In genomic region chr11:95821640-95822039, GRCh38 we compare ENCODE assay signal across 20 cellular contexts. TPM values are rescaled to one million over a fixed set of nuclear protein-coding genes. Genes with fewer than 3 reads are reported as not detected.
DNase-seq lines count a peak whose midpoint lies in the region; ATAC-seq and TF ChIP-seq lines count a peak whose summit lies in the region.
"Had no signal": no experiment of that assay in that cellular context is flagged by ENCODE, and none has a peak within 500 bp of the region (broad histone marks: within the 10 kb centered on the region; RNA-seq: fewer than 3 reads in every experiment).

No MANE protein-coding gene starts in this region.

- H3K4me3 ChIP-seq in epithelial cell of esophagus (ENCODE audit: low read length) (no peak overlapping the region), osteoblast (ENCODE audit: insufficient read depth, low read length) (no peak overlapping the region), heart left ventricle (no peak overlapping the region)
- H3K4me3 ChIP-seq: esophagus muscularis mucosa, transverse colon had no signal

- H3K27ac ChIP-seq in osteoblast (ENCODE audit: low read depth, low read length) (no peak overlapping the region), heart left ventricle (no peak overlapping the region)
- H3K27ac ChIP-seq: esophagus muscularis mucosa, HL-60, transverse colon had no signal

- no peak overlapping the region for H3K4me2 ChIP-seq in osteoblast (ENCODE audit: insufficient read depth, low read length)

- TF ChIP-seq CTCF in epithelial cell of esophagus (IDR thresholded peaks at IDR 0.05; ENCODE audit: insufficient read depth, low read depth, low read length, missing control alignments), result no peak
- TF ChIP-seq CTCF in osteoblast (IDR thresholded peaks at IDR 0.05; ENCODE audit: extremely low read depth, low read depth, low read length), result no peak
- no peak for TF ChIP-seq CTCF in heart left ventricle (IDR thresholded peaks at IDR 0.05)

- H3K9me3 ChIP-seq in osteoblast (ENCODE audit: low read depth, low read length), result no peaks in the 10 kb centered on the region
- H3K9me3 ChIP-seq in heart left ventricle, result no peaks in the 10 kb centered on the region
- H3K9me3 ChIP-seq: esophagus muscularis mucosa, transverse colon had no signal

- no peaks in the 10 kb centered on the region for H3K27me3 ChIP-seq in osteoblast (ENCODE audit: insufficient read depth, low read length)
- H3K27me3 ChIP-seq in heart left ventricle, result no peaks in the 10 kb centered on the region
- H3K27me3 ChIP-seq: esophagus muscularis mucosa, transverse colon had no signal

- no peak overlapping the region for H2AFZ ChIP-seq in osteoblast (ENCODE audit: low read length)

- no peaks in the 10 kb centered on the region for H4K20me1 ChIP-seq in osteoblast (ENCODE audit: insufficient read depth, low read length)

- H3K36me3 ChIP-seq in osteoblast (ENCODE audit: insufficient read depth, low read length) (peaks cover 9% of the 10 kb centered on the region), heart left ventricle (peaks cover 0 to 70% (median 45%) of the 10 kb centered on the region in 9 donors)

- ATAC-seq in HG02870 (IDR thresholded peaks at IDR 0.05; ENCODE audit: unreplicated experiment), result no peak
- ATAC-seq in heart left ventricle, result no peak
- ATAC-seq: left lobe of liver, Panc1 had no signal

- DNase-seq in ELR (ENCODE audit: low read depth) (peak; percentile 65), RKO (ENCODE audit: low spot score) (peak; percentile 37), epithelial cell of esophagus (ENCODE audit: low read depth) (peak; percentile 41), osteoblast (ENCODE audit: insufficient read length, low spot score, missing footprints) (peak; percentile 25), NCI-H1930 (lab: John Stamatoyannopoulos, UW) (no peak), heart left ventricle (no peak)
- DNase-seq: activated CD4-positive, alpha-beta T cell treated with anti-CD3 and anti-CD28 coated beads, Interleukin-2, amount 50 U/mL, for 48 hours; CD4-positive, CD25-positive, alpha-beta regulatory T cell; DMS79; KBM-7; NCI-H1092 treated with DMSO at 0.1 percent for 48 hours; NCI-H82; posterior cingulate gyrus; small intestine; transverse colon had no signal

- WGBS in heart left ventricle, 4 donors, result 65 to 77% (median 70%) methylated on average over 2 of the region's 2 CpGs

- H3K4me1 ChIP-seq in osteoblast (ENCODE audit: insufficient read depth, low read length) (peaks cover 9% of the 10 kb centered on the region), heart left ventricle (no peaks in the 10 kb centered on the region)
- H3K4me1 ChIP-seq: esophagus muscularis mucosa, transverse colon had no signal

- H3K79me2 ChIP-seq in osteoblast (ENCODE audit: insufficient read depth, low read length), result no peaks in the 10 kb centered on the region

- no peak for TF ChIP-seq POLR2A in heart left ventricle (IDR thresholded peaks at IDR 0.05)

- intact Hi-C loops in heart left ventricle (cut with DNase I), result no loop called here

RNA-seq across cellular contexts. Expression of gene CEP57, which starts 31.3 kb away (rescaled TPM):
- total RNA-seq in osteoblast (42.7 and 51.9 TPM in 2 replicates), heart left ventricle (10 to 100 TPM; 17.2 to 31.7 (median 24.3) TPM)
- polyA plus RNA-seq in heart left ventricle, result 10 to 100 TPM in 1 of 2 donors, 1 to 10 TPM in 1; 8.7 to 13.4 TPM

RNA-seq across cellular contexts. Expression of gene FAM76B, which starts 32.1 kb away (rescaled TPM):
- 26.8 and 37.1 TPM in 2 replicates for total RNA-seq in osteoblast
- 10 to 100 TPM in 3 of 9 donors, 1 to 10 TPM in 6; 4.6 to 13.2 (median 7.2) TPM for total RNA-seq in heart left ventricle
- polyA plus RNA-seq in heart left ventricle, result 1 to 10 TPM; 4.9 to 5.8 TPM

Comparison
In these comparisons a context has a peak if more than half of its experiments do, and no peak if none do; other contexts are left out.
1. DNase-seq: peak in ELR (single experiment), RKO (single experiment), epithelial cell of esophagus (single experiment) and osteoblast (single experiment); none in NCI-H1930 (0 of 2) and heart left ventricle (0 of 5).